In genomic region chr3:73412020-73412419, GRCh38 we compare ENCODE assay signal across 17 cellular contexts.
DNase-seq lines count a peak whose midpoint lies in the region; ATAC-seq and TF ChIP-seq lines count a peak whose summit lies in the region.
"Had no signal": no experiment of that assay in that cellular context is flagged by ENCODE, and none has a peak within 500 bp of the region (broad histone marks: within the 10 kb centered on the region; RNA-seq: fewer than 3 reads in every experiment).

No MANE protein-coding gene starts in this region.

- peaks cover 12% of the 10 kb centered on the region for H3K36me3 Mint-ChIP-seq in nephron progenitor cell (ENCODE audit: low read depth)
- H3K36me3 Mint-ChIP-seq: CD4-positive, CD25-positive, alpha-beta regulatory T cell; CD8-positive, alpha-beta memory T cell had no signal

- H3K4me3 Mint-ChIP-seq in nephron progenitor cell, result no peak overlapping the region
- H3K4me3 Mint-ChIP-seq: B cell; CD4-positive, CD25-positive, alpha-beta regulatory T cell; CD8-positive, alpha-beta memory T cell had no signal

- no peaks in the 10 kb centered on the region for H3K27me3 Mint-ChIP-seq in nephron progenitor cell (ENCODE audit: low read depth, poor library complexity)
- H3K27me3 Mint-ChIP-seq: CD4-positive, CD25-positive, alpha-beta regulatory T cell had no signal

- peaks cover 3% of the 10 kb centered on the region for H3K9me3 Mint-ChIP-seq in nephron progenitor cell

- H3K27ac Mint-ChIP-seq in nephron progenitor cell, result peak overlapping the region; percentile 13
- H3K27ac Mint-ChIP-seq: B cell; CD4-positive, CD25-positive, alpha-beta regulatory T cell; CD8-positive, alpha-beta memory T cell had no signal

- TF ChIP-seq CTCF in nephron progenitor cell (IDR thresholded peaks at IDR 0.05), result no peak

- no peak for ATAC-seq in esophagus mucosa

- peaks cover 40% of the 10 kb centered on the region for H3K4me1 Mint-ChIP-seq in nephron progenitor cell
- H3K4me1 Mint-ChIP-seq: B cell; CD4-positive, CD25-positive, alpha-beta regulatory T cell; CD8-positive, alpha-beta memory T cell had no signal

- DNase-seq in NOMO-1 treated with DMSO at 0.1 percent for 48 hours (lab: John Stamatoyannopoulos, UW; ENCODE audit: unreplicated experiment) (peak; percentile 7), NOMO-1 treated with dmso at 0.1 percent for 144 hours (lab: John Stamatoyannopoulos, UW; ENCODE audit: unreplicated experiment) (no peak), SKM-1 (lab: John Stamatoyannopoulos, UW; ENCODE audit: unreplicated experiment) (peak; percentile 9), nephron progenitor cell (no peak), NCI-H1694 (lab: John Stamatoyannopoulos, UW) (no peak), HT-29 (ENCODE audit: low spot score) (no peak)
- DNase-seq: 8988T; C1 segment of cervical spinal cord; Caco-2; CD4-positive, CD25-positive, alpha-beta regulatory T cell; CD8-positive, alpha-beta memory T cell; DMS79 treated with DMSO at 0.1 percent for 48 hours; GF-D8; GOT3; H7 had no signal

Comparison
In these comparisons a context has a peak if more than half of its experiments do, and no peak if none do; other contexts are left out.
1. DNase-seq: peak in NOMO-1 treated with DMSO at 0.1 percent for 48 hours (single experiment) and SKM-1 (single experiment); none in NOMO-1 treated with dmso at 0.1 percent for 144 hours (single experiment), nephron progenitor cell (single experiment), NCI-H1694 (single experiment) and HT-29 (single experiment).